Comparison of ENCODE assay signal across 11 cellular contexts in genomic region chr1:54490361-54491248, GRCh38.
DNase-seq lines count a peak whose midpoint lies in the region; ATAC-seq and TF ChIP-seq lines count a peak whose summit lies in the region.
"Had no signal": no experiment of that assay in that cellular context is flagged by ENCODE, and none has a peak within 500 bp of the region (broad histone marks: within the 10 kb centered on the region; RNA-seq: fewer than 3 reads in every experiment).

No MANE protein-coding gene starts in this region.

- no peak overlapping the region for H3K27ac Mint-ChIP-seq in central memory CD8-positive, alpha-beta T cell (ENCODE audit: low read depth)
- H3K27ac Mint-ChIP-seq in nephron: peak overlapping the region; percentile 92 to 99 (median 96)
- H3K27ac Mint-ChIP-seq: stimulated activated effector memory CD8-positive, alpha-beta T cell treated with anti-CD3 and anti-CD28 coated beads, Interleukin-12 subunit alpha, Interleukin-12 subunit beta, amount 100 ng/mL, for 72 hours had no signal

- no peaks in the 10 kb centered on the region for H3K36me3 ChIP-seq in effector memory CD4-positive, alpha-beta T cell (ENCODE audit: control insufficient read depth, insufficient read depth, low read length)
- H3K36me3 ChIP-seq: HAP-1 had no signal

- no peaks in the 10 kb centered on the region for H3K27me3 ChIP-seq in effector memory CD4-positive, alpha-beta T cell (replicated peaks; ENCODE audit: control insufficient read depth, insufficient read depth, low read length, poor library complexity, severe bottlenecking)

- TF ChIP-seq RAD21 in Ishikawa (IDR thresholded peaks at IDR 0.05; ENCODE audit: low read depth): no peak; the same call in 1 of the 2 replicates

- no peak for TF ChIP-seq CTCF in nephron (IDR thresholded peaks at IDR 0.05; ENCODE audit: unreplicated experiment in 3 of 3)

- H3K36me3 Mint-ChIP-seq in central memory CD8-positive, alpha-beta T cell (ENCODE audit: insufficient read depth): peaks cover 3% of the 10 kb centered on the region
- no peaks in the 10 kb centered on the region for H3K36me3 Mint-ChIP-seq in nephron (ENCODE audit: low read depth)
- H3K36me3 Mint-ChIP-seq: stimulated activated effector memory CD8-positive, alpha-beta T cell treated with anti-CD3 and anti-CD28 coated beads, Interleukin-12 subunit alpha, Interleukin-12 subunit beta, amount 100 ng/mL, for 72 hours had no signal

- peak; percentile 14 for DNase-seq in DMS53 treated with DMSO at 0.1 percent for 48 hours (lab: John Stamatoyannopoulos, UW; ENCODE audit: unreplicated experiment)
- DNase-seq in central memory CD8-positive, alpha-beta T cell (ENCODE audit: low spot score in 2 of 2): no peak
- no peak for DNase-seq in effector memory CD4-positive, alpha-beta T cell
- DNase-seq: PC-9 had no signal

- H3K9me3 ChIP-seq in effector memory CD4-positive, alpha-beta T cell (ENCODE audit: control insufficient read depth, low read length): no peaks in the 10 kb centered on the region
- H3K9me3 ChIP-seq: HAP-1 had no signal

- no peaks in the 10 kb centered on the region for H3K9me3 Mint-ChIP-seq in central memory CD8-positive, alpha-beta T cell
- H3K9me3 Mint-ChIP-seq in nephron: no peaks in the 10 kb centered on the region
- H3K9me3 Mint-ChIP-seq: stimulated activated effector memory CD8-positive, alpha-beta T cell treated with anti-CD3 and anti-CD28 coated beads, Interleukin-12 subunit alpha, Interleukin-12 subunit beta, amount 100 ng/mL, for 72 hours had no signal

- peak overlapping the region; percentile 27 for H3K4me3 Mint-ChIP-seq in central memory CD8-positive, alpha-beta T cell
- peak overlapping the region; percentile 53 to 71 (median 65) for H3K4me3 Mint-ChIP-seq in nephron

- TF ChIP-seq EP300 in Ishikawa (IDR thresholded peaks at IDR 0.05; ENCODE audit: borderline replicate concordance): no peak

- no peak overlapping the region for H3K27ac ChIP-seq in effector memory CD4-positive, alpha-beta T cell (ENCODE audit: insufficient read depth, low read length, poor library complexity, severe bottlenecking)
- H3K27ac ChIP-seq: PC-9 had no signal

- H3K27me3 Mint-ChIP-seq in central memory CD8-positive, alpha-beta T cell: peaks cover 36% of the 10 kb centered on the region
- H3K27me3 Mint-ChIP-seq in nephron (ENCODE audit: low read depth): no peaks in the 10 kb centered on the region

- H3K4me1 ChIP-seq in effector memory CD4-positive, alpha-beta T cell (ENCODE audit: control insufficient read depth, insufficient read depth, low read length, poor library complexity, severe bottlenecking): peaks cover 34% of the 10 kb centered on the region

- H3K4me1 Mint-ChIP-seq in central memory CD8-positive, alpha-beta T cell: peaks cover 27% of the 10 kb centered on the region
- peaks cover 36% of the 10 kb centered on the region for H3K4me1 Mint-ChIP-seq in nephron

- ATAC-seq in central memory CD8-positive, alpha-beta T cell (replicated peaks; ENCODE audit: extremely low read depth, poor library complexity, severe bottlenecking): no peak
- ATAC-seq in GM21515 (IDR thresholded peaks at IDR 0.05; ENCODE audit: unreplicated experiment): no peak
- ATAC-seq in GM18498 (IDR thresholded peaks at IDR 0.05; ENCODE audit: unreplicated experiment): no peak
- ATAC-seq: sciatic nerve; stimulated activated effector memory CD8-positive, alpha-beta T cell treated with anti-CD3 and anti-CD28 coated beads, Interleukin-12 subunit alpha, Interleukin-12 subunit beta, amount 100 ng/mL, for 72 hours had no signal

- H3K4me3 ChIP-seq in effector memory CD4-positive, alpha-beta T cell (ENCODE audit: insufficient read depth, low read depth, low read length, poor library complexity, severe bottlenecking): no peak overlapping the region
- H3K4me3 ChIP-seq: HAP-1, PC-9 had no signal

TF ChIP-seq in Ishikawa, 13 proteins besides CTCF, POLR2A, EP300 and RAD21:
- TF ChIP-seq TCF12 (IDR thresholded peaks at IDR 0.05; ENCODE audit: low read depth): no peak
- TF ChIP-seq EGR1 (IDR thresholded peaks at IDR 0.05): no peak
- TF ChIP-seq FOXM1 (IDR thresholded peaks at IDR 0.05; ENCODE audit: borderline replicate concordance, low read depth): no peak
- TF ChIP-seq YY1 (IDR thresholded peaks at IDR 0.05; ENCODE audit: low read depth): no peak
- peak; percentile 34; the same call in 1 of the 2 replicates for TF ChIP-seq NFIC (IDR thresholded peaks at IDR 0.05)
TF ChIP-seq in Ishikawa: peak in this region for 1.
